ENCODE assay signal across 14 cellular contexts in the genomic region with DNA sequence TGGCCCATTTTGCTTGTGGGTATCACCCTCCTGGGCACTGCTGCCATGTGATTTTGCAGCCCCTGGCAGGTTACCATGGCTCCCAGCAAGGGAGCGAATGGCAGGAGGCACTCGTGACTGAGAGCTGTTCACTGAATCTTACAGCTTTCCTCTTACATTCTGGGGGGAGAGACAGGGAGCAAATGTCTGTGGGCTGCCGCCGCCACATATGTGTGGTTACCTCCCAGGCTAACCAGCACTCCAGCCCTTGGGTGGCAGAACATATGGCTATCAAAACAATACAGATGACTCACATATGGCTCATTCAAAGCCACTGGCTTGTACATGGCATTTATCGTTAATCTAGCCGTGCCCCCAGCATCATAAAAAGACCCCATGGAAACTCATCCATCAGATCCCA. TPM values are rescaled to one million over a fixed set of nuclear protein-coding genes. Genes with fewer than 3 reads are reported as not detected.
A peak's percentile ranks its signal among the peaks of the same experiment; 100 is the strongest.
DNase-seq lines count a peak whose midpoint lies in the region; ATAC-seq and TF ChIP-seq lines count a peak whose summit lies in the region.
"Had no signal": no experiment of that assay in that cellular context is flagged by ENCODE, and none has a peak within 500 bp of the region (broad histone marks: within the 10 kb centered on the region; RNA-seq: fewer than 3 reads in every experiment).

No MANE protein-coding gene starts in this region.

- no peak overlapping the region for H3K9ac ChIP-seq in PC-3 (ENCODE audit: low read length)

- CTCF ChIA-PET in PC-3 (lab: Charles Lee): no interaction called here
- CTCF ChIA-PET in activated naive CD4-positive, alpha-beta T cell treated with anti-CD3 and anti-CD28 coated beads for 36 hours (lab: Charles Lee): interaction anchor here (0.9 kb wide), 1 partner anchor 13 kb away, joined by 4 read pairs; no protein-coding TSS in a partner anchor

- intact Hi-C loops in PC-3 (cut with micrococcal nuclease): no loop called here
- intact Hi-C loops in activated naive CD4-positive, alpha-beta T cell treated with anti-CD3 and anti-CD28 coated beads for 36 hours (cut with micrococcal nuclease): no loop called here

- H3K9me3 Mint-ChIP-seq in activated naive CD4-positive, alpha-beta T cell treated with anti-CD3 and anti-CD28 coated beads for 36 hours: no peaks in the 10 kb centered on the region

- no peaks in the 10 kb centered on the region for H3K27me3 ChIP-seq in PC-3 (ENCODE audit: low read length)
- no peaks in the 10 kb centered on the region for H3K27me3 ChIP-seq in BE2C
- H3K27me3 ChIP-seq: body of pancreas, esophagus squamous epithelium had no signal

- H3K4me1 ChIP-seq in PC-3 (ENCODE audit: insufficient read depth, low read length): peaks cover 4% of the 10 kb centered on the region; the same call in 1 of the 2 replicates
- peaks cover 9% of the 10 kb centered on the region for H3K4me1 ChIP-seq in BE2C
- H3K4me1 ChIP-seq: body of pancreas, esophagus squamous epithelium had no signal

- H3F3A ChIP-seq in PC-3 (ENCODE audit: low read length, unreplicated experiment): no peaks in the 10 kb centered on the region

- ATAC-seq in PC-3: peak; percentile 58
- ATAC-seq: body of pancreas, left colon had no signal

- TF ChIP-seq CTCF in PC-3 (conservative IDR thresholded peaks at IDR 0.05; ENCODE audit: low read depth, low read length): no peak
- no peak for TF ChIP-seq CTCF in BE2C (IDR thresholded peaks at IDR 0.05; ENCODE audit: low read depth, low read length)

- no peak overlapping the region for H2AFZ ChIP-seq in PC-3 (ENCODE audit: low read length)

- H3K27me3 Mint-ChIP-seq in activated naive CD4-positive, alpha-beta T cell treated with anti-CD3 and anti-CD28 coated beads for 36 hours (ENCODE audit: low read depth): no peaks in the 10 kb centered on the region

- no peaks in the 10 kb centered on the region for H3K79me2 ChIP-seq in PC-3 (ENCODE audit: low read length)

- no peaks in the 10 kb centered on the region for H4K20me1 ChIP-seq in PC-3 (ENCODE audit: low read length)

- no peak overlapping the region for H3K27ac Mint-ChIP-seq in activated naive CD4-positive, alpha-beta T cell treated with anti-CD3 and anti-CD28 coated beads for 36 hours

- H3K9me3 ChIP-seq in PC-3 (ENCODE audit: low read length) (no peaks in the 10 kb centered on the region), BE2C (no peaks in the 10 kb centered on the region)
- H3K9me3 ChIP-seq: esophagus squamous epithelium had no signal

- POLR2A ChIA-PET in PC-3 (lab: Charles Lee; ENCODE audit: unreplicated experiment): no interaction called here

- DNase-seq in NCI-H82 (lab: John Stamatoyannopoulos, UW) (peak; percentile 53), NCI-H82 treated with DMSO at 0.1 percent for 48 hours (lab: John Stamatoyannopoulos, UW; ENCODE audit: unreplicated experiment) (no peak), PC-3 (peak; percentile 45), epidermal melanocyte (ENCODE audit: insufficient read length, low spot score) (peak; percentile 40), renal cortical epithelial cell (ENCODE audit: low read depth) (peak; percentile 64), SK-N-DZ (ENCODE audit: low spot score) (no peak), BE2C (no peak)
- no peak for DNase-seq in activated naive CD4-positive, alpha-beta T cell treated with anti-CD3 and anti-CD28 coated beads for 36 hours
- DNase-seq: body of pancreas; esophagus squamous epithelium; left colon; NCI-H146; stimulated activated CD4-positive, alpha-beta T cell treated with anti-CD3 and anti-CD28 coated beads, Interleukin-4, amount 100 ng/mL, for 24 hours had no signal

- no peaks in the 10 kb centered on the region for H3K9me2 ChIP-seq in PC-3 (replicated peaks; ENCODE audit: low read length)

- H3K36me3 ChIP-seq in PC-3 (ENCODE audit: low read depth, low read length) (peaks cover 12% of the 10 kb centered on the region; the same call in 1 of the 2 replicates), BE2C (peaks cover 92% of the 10 kb centered on the region)

- H3K4me1 Mint-ChIP-seq in activated naive CD4-positive, alpha-beta T cell treated with anti-CD3 and anti-CD28 coated beads for 36 hours (ENCODE audit: low read depth): peaks cover 3% of the 10 kb centered on the region

- BruUV-seq in PC-3 (replicated peaks; lab: Mats Ljungman, UMichigan): no TSS peak

- H3K4me3 ChIP-seq in PC-3 (ENCODE audit: low read length) (no peak overlapping the region), BE2C (ENCODE audit: low read depth, low read length) (no peak overlapping the region)
- H3K4me3 ChIP-seq: body of pancreas, esophagus squamous epithelium had no signal

- H3K36me3 Mint-ChIP-seq in activated naive CD4-positive, alpha-beta T cell treated with anti-CD3 and anti-CD28 coated beads for 36 hours (ENCODE audit: low read depth): peaks cover 26% of the 10 kb centered on the region

- H3K27ac ChIP-seq in PC-3 (ENCODE audit: low read length): no peak overlapping the region
- H3K27ac ChIP-seq: 22Rv1, body of pancreas, esophagus squamous epithelium had no signal

- no peak overlapping the region for H3K4me2 ChIP-seq in PC-3 (ENCODE audit: low read length)

- H3K4me3 Mint-ChIP-seq in activated naive CD4-positive, alpha-beta T cell treated with anti-CD3 and anti-CD28 coated beads for 36 hours: no peak overlapping the region

RNA-seq across cellular contexts. Expression of a gene that starts 19.8 kb away (rescaled TPM):
- total RNA-seq in PC-3 (2014; rRNA removed) (97.5 and 138 TPM in 2 replicates), renal cortical epithelial cell (41.3 and 97.3 TPM in 2 replicates)
- total RNA-seq in activated naive CD4-positive, alpha-beta T cell treated with anti-CD3 and anti-CD28 coated beads for 36 hours: 10 to 100 TPM; 52.5 to 54.1 TPM
- polyA plus RNA-seq in SK-N-DZ (2014; cell fraction: cytosol; rRNA removed): 55.5 and 59.0 TPM in 2 replicates
- 67.9 and 81.5 TPM in 2 replicates for polyA plus RNA-seq in SK-N-DZ (2014; cell fraction: nucleus; rRNA removed)
- polyA plus RNA-seq in BE2C (2012; ENCODE audit: insufficient read depth, insufficient read length, low read depth): 123 TPM

RNA-seq across cellular contexts. Expression of a gene that starts 20.0 kb away (rescaled TPM):
- total RNA-seq in PC-3 (2014; rRNA removed): 19.0 and 30.0 TPM in 2 replicates
- total RNA-seq in renal cortical epithelial cell: 25.4 and 63.0 TPM in 2 replicates
- total RNA-seq in activated naive CD4-positive, alpha-beta T cell treated with anti-CD3 and anti-CD28 coated beads for 36 hours: 1 to 10 TPM; 7.6 to 9.0 TPM
- 3.9 and 8.8 TPM in 2 replicates for polyA plus RNA-seq in SK-N-DZ (2014; cell fraction: cytosol; rRNA removed)
- 22.8 and 40.8 TPM in 2 replicates for polyA plus RNA-seq in SK-N-DZ (2014; cell fraction: nucleus; rRNA removed)
- polyA plus RNA-seq in BE2C (2012; ENCODE audit: insufficient read depth, insufficient read length, low read depth): 8.2 TPM

Comparison
In these comparisons a context has a peak if more than half of its experiments do, and no peak if none do; other contexts are left out.
1. DNase-seq: peak in NCI-H82 (single experiment), PC-3 (single experiment), epidermal melanocyte (single experiment) and renal cortical epithelial cell (single experiment); none in NCI-H82 treated with DMSO at 0.1 percent for 48 hours (single experiment), activated naive CD4-positive, alpha-beta T cell treated with anti-CD3 and anti-CD28 coated beads for 36 hours (single experiment), SK-N-DZ (single experiment) and BE2C (single experiment).